Comparison of ENCODE assay signal across 22 cellular contexts in genomic region chr9:111027798-111028197, GRCh38. TPM values are rescaled to one million over a fixed set of nuclear protein-coding genes. Genes with fewer than 3 reads are reported as not detected.
"Had no signal": no experiment of that assay in that cellular context is flagged by ENCODE, and none has a peak within 500 bp of the region (broad histone marks: within the 10 kb centered on the region; RNA-seq: fewer than 3 reads in every experiment).

No MANE protein-coding gene starts in this region.

- H3K4me3 ChIP-seq: hepatocyte, left ventricle myocardium inferior, lung, mucosa of descending colon, ovary, right atrium auricular region, right lobe of liver, smooth muscle cell, tibial nerve, upper lobe of left lung had no signal

- H2AFZ ChIP-seq: hepatocyte had no signal

- H3K36me3 ChIP-seq: left ventricle myocardium inferior, ovary, right atrium auricular region, right lobe of liver, upper lobe of left lung had no signal

- H3K4me1 ChIP-seq: left ventricle myocardium inferior, right atrium auricular region, right lobe of liver, upper lobe of left lung had no signal

- ATAC-seq: mucosa of descending colon; naive thymus-derived CD4-positive, alpha-beta T cell; natural killer cell treated with Interleukin-12 subunit alpha and Interleukin-12 subunit beta and Interleukin-15 and Interleukin-18, amount 100 ng/mL, for 72 hours; right lobe of liver; stimulated activated memory B cell treated with anti-CD40 and anti-IgM and Interleukin-4, amounts not matched to agents 10 μg/mL and 1 μg/mL and 100 μg/mL, for 72 hours; stimulated activated naive CD8-positive, alpha-beta T cell treated with anti-CD3 and anti-CD28 coated beads, Interleukin-15, amount 100 ng/mL, for 72 hours had no signal

- H3K4me2 ChIP-seq: hepatocyte, smooth muscle cell had no signal

- DNase-seq: islet precursor cell; left ventricle myocardium inferior; midbrain; mucosa of descending colon; naive thymus-derived CD4-positive, alpha-beta T cell; ovary; right lobe of liver; stimulated activated CD4-positive, alpha-beta T cell treated with anti-CD3 and anti-CD28 coated beads, Interleukin-1b, Interleukin-23, amount 100 ng/mL, for 48 hours; stimulated activated CD4-positive, alpha-beta T cell treated with anti-CD3 and anti-CD28 coated beads, Interleukin-2, amount 100 ng/mL, for 48 hours; stimulated activated CD4-positive, alpha-beta T cell treated with anti-CD3 and anti-CD28 coated beads, Interleukin-4, amount 100 ng/mL, for 4 hours; stimulated activated CD8-positive, alpha-beta memory T cell treated with anti-CD3 and anti-CD28 coated beads, Interleukin-4, amount 100 ng/mL, for 48 hours; stimulated activated naive CD4-positive, alpha-beta T cell treated with Interleukin-2 at 50 U/mL for 16 hours; stimulated activated naive CD8-positive, alpha-beta T cell treated with anti-CD3 and anti-CD28 coated beads, Interleukin-15, amount 100 ng/mL, for 72 hours; substantia nigra; upper lobe of left lung had no signal

- H3K9me3 ChIP-seq: left ventricle myocardium inferior, mucosa of descending colon, ovary, right atrium auricular region, right lobe of liver, tibial nerve, upper lobe of left lung had no signal

- H3K27me3 ChIP-seq: hepatocyte, ovary, right atrium auricular region, right lobe of liver, tibial nerve, upper lobe of left lung had no signal

- H3K27ac ChIP-seq: hepatocyte, left ventricle myocardium inferior, ovary, right atrium auricular region, right lobe of liver, upper lobe of left lung had no signal

RNA-seq across cellular contexts. Expression of gene LPAR1, which starts 10.5 kb away (rescaled TPM):
- polyA plus RNA-seq: naive thymus-derived CD4-positive, alpha-beta T cell had no signal
